Comparison of ENCODE assay signal across 26 cellular contexts in genomic region chr6:140183881-140184280, GRCh38.
DNase-seq lines count a peak whose midpoint lies in the region; FAIRE-seq and TF ChIP-seq lines count a peak whose summit lies in the region.
"Had no signal": no experiment of that assay in that cellular context is flagged by ENCODE, and none has a peak within 500 bp of the region (broad histone marks: within the 10 kb centered on the region; RNA-seq: fewer than 3 reads in every experiment).

No MANE protein-coding gene starts in this region.

- H3K4me2 ChIP-seq in GM23248 (ENCODE audit: unreplicated experiment) (peak overlapping the region; percentile 55), astrocyte (ENCODE audit: low read length) (no peak overlapping the region)

- H3K36me3 ChIP-seq in GM23248 (ENCODE audit: low read depth) (no peaks in the 10 kb centered on the region), astrocyte (ENCODE audit: insufficient read depth, low read length) (no peaks in the 10 kb centered on the region)
- H3K36me3 ChIP-seq: ascending aorta, BE2C, ovary, tibial nerve had no signal

- H3K9me3 Mint-ChIP-seq in astrocyte (ENCODE audit: unreplicated experiment), result peaks cover 16% of the 10 kb centered on the region
- no peaks in the 10 kb centered on the region for H3K9me3 Mint-ChIP-seq in activated naive CD4-positive, alpha-beta T cell treated with anti-CD3 and anti-CD28 coated beads, Interleukin-2, amount 10 ng/mL, durations not matched to agents 7 days and 5 days
- H3K9me3 Mint-ChIP-seq: central memory CD8-positive, alpha-beta T cell had no signal

- H3K9me3 ChIP-seq in GM23248 (ENCODE audit: low read depth) (no peaks in the 10 kb centered on the region), astrocyte (ENCODE audit: insufficient read depth, low read depth, low read length) (no peaks in the 10 kb centered on the region)
- H3K9me3 ChIP-seq: ascending aorta, BE2C, ovary had no signal

- H3K79me2 ChIP-seq in GM23248 (ENCODE audit: insufficient read depth), result no peaks in the 10 kb centered on the region
- H3K79me2 ChIP-seq in astrocyte (ENCODE audit: insufficient read depth, low read length), result no peaks in the 10 kb centered on the region

- no peaks in the 10 kb centered on the region for H3K27me3 Mint-ChIP-seq in astrocyte (ENCODE audit: low read depth, unreplicated experiment)
- H3K27me3 Mint-ChIP-seq in activated naive CD4-positive, alpha-beta T cell treated with anti-CD3 and anti-CD28 coated beads, Interleukin-2, amount 10 ng/mL, durations not matched to agents 7 days and 5 days, result no peaks in the 10 kb centered on the region
- H3K27me3 Mint-ChIP-seq: activated B cell treated with CpG ODN at 0.5 μM for 24 hours; natural killer cell treated with Interleukin-12 subunit alpha and Interleukin-12 subunit beta and Interleukin-15 and Interleukin-18, amount 100 ng/mL, for 72 hours had no signal

- no peaks in the 10 kb centered on the region for H4K20me1 ChIP-seq in GM23248 (ENCODE audit: insufficient read depth)
- H4K20me1 ChIP-seq in astrocyte (ENCODE audit: insufficient read depth, low read length), result no peaks in the 10 kb centered on the region

- no peak for TF ChIP-seq CTCF in astrocyte (IDR thresholded peaks at IDR 0.05; ENCODE audit: insufficient read depth, low read depth, low read length)
- no peak for TF ChIP-seq CTCF in fibroblast of villous mesenchyme (IDR thresholded peaks at IDR 0.05; ENCODE audit: insufficient read depth, low read depth, low read length)

- H3F3A ChIP-seq in GM23248 (ENCODE audit: insufficient read depth), result peaks cover 27% of the 10 kb centered on the region

- H3K4me1 ChIP-seq in GM23248 (ENCODE audit: insufficient read depth), result peaks cover 31% of the 10 kb centered on the region
- H3K4me1 ChIP-seq in astrocyte (ENCODE audit: insufficient read depth, low read length), result no peaks in the 10 kb centered on the region
- H3K4me1 ChIP-seq: ascending aorta, BE2C had no signal

- H3K9ac ChIP-seq in GM23248 (0 out of 2 replicates have a peak overlapping the region, but pooled peaks have one; percentile 10), astrocyte (ENCODE audit: low read length) (no peak overlapping the region)

- no peak overlapping the region for H3K4me3 Mint-ChIP-seq in astrocyte (ENCODE audit: unreplicated experiment)
- no peak overlapping the region for H3K4me3 Mint-ChIP-seq in activated naive CD4-positive, alpha-beta T cell treated with anti-CD3 and anti-CD28 coated beads, Interleukin-2, amount 10 ng/mL, durations not matched to agents 7 days and 5 days
- H3K4me3 Mint-ChIP-seq: activated B cell treated with CpG ODN at 0.5 μM for 24 hours; central memory CD8-positive, alpha-beta T cell; natural killer cell treated with Interleukin-12 subunit alpha and Interleukin-12 subunit beta and Interleukin-15 and Interleukin-18, amount 100 ng/mL, for 72 hours had no signal

- H3K9me2 ChIP-seq in GM23248 (ENCODE audit: insufficient read depth), result no peaks in the 10 kb centered on the region

- H2AFZ ChIP-seq in GM23248, result 0 out of 2 replicates have a peak overlapping the region, but pooled peaks have one; percentile 35
- H2AFZ ChIP-seq in astrocyte (ENCODE audit: low read depth, low read length), result no peak overlapping the region

- H3K4me3 ChIP-seq in GM23248 (no peak overlapping the region), astrocyte (ENCODE audit: insufficient read depth, low read depth, low read length) (no peak overlapping the region), fibroblast of villous mesenchyme (ENCODE audit: low read depth, low read length) (no peak overlapping the region)
- H3K4me3 ChIP-seq: ascending aorta, dorsolateral prefrontal cortex, ovary, tibial nerve had no signal

- no peaks in the 10 kb centered on the region for H3K4me1 Mint-ChIP-seq in astrocyte (ENCODE audit: low read depth, unreplicated experiment)
- H3K4me1 Mint-ChIP-seq in activated naive CD4-positive, alpha-beta T cell treated with anti-CD3 and anti-CD28 coated beads, Interleukin-2, amount 10 ng/mL, durations not matched to agents 7 days and 5 days, result no peaks in the 10 kb centered on the region
- H3K4me1 Mint-ChIP-seq: activated B cell treated with CpG ODN at 0.5 μM for 24 hours; central memory CD8-positive, alpha-beta T cell had no signal

- in situ Hi-C loops in GM23248 (cut with MboI), result no loop called here

- FAIRE-seq in astrocyte (lab: Jason Lieb, UNC), result peak; percentile 84
- FAIRE-seq: HTR-8/SVneo had no signal

- H3K27me3 ChIP-seq in GM23248 (replicated peaks; ENCODE audit: insufficient read depth) (no peaks in the 10 kb centered on the region), astrocyte (ENCODE audit: insufficient read depth, low read length) (no peaks in the 10 kb centered on the region)
- H3K27me3 ChIP-seq: ascending aorta, BE2C, dorsolateral prefrontal cortex, ovary, tibial nerve had no signal

- H3K27ac ChIP-seq in GM23248 (peak overlapping the region; percentile 27), astrocyte (ENCODE audit: low read depth, low read length) (no peak overlapping the region)
- H3K27ac ChIP-seq: ascending aorta, dorsolateral prefrontal cortex, ovary, tibial nerve had no signal

- DNase-seq in GM23248 (peak; percentile 57), astrocyte (ENCODE audit: low read depth) (peak; percentile 36), fibroblast of villous mesenchyme (ENCODE audit: low read depth) (peak; percentile 46), SKM-1 (lab: John Stamatoyannopoulos, UW; ENCODE audit: unreplicated experiment) (no peak), UCSD-AML1 (lab: John Stamatoyannopoulos, UW; ENCODE audit: unreplicated experiment) (no peak), NCI-H1092 (lab: John Stamatoyannopoulos, UW) (no peak)
- DNase-seq in activated naive CD4-positive, alpha-beta T cell treated with anti-CD3 and anti-CD28 coated beads, Interleukin-2, amount 10 ng/mL, durations not matched to agents 7 days and 5 days, result no peak
- DNase-seq: activated B cell treated with CpG ODN at 0.5 μM for 24 hours; BE2C; DMS53; dorsolateral prefrontal cortex; GF-D8; Kasumi-1; NCI-H1048; NCI-H2029; NCI-H226; NCI-H748 treated with DMSO at 0.1 percent for 48 hours; ovary; stimulated activated CD4-positive, alpha-beta T cell treated with anti-CD3 and anti-CD28 coated beads, Interleukin-15, amount 100 ng/mL, for 24 hours; SW 1271 had no signal

- H3K36me3 Mint-ChIP-seq in astrocyte (ENCODE audit: low read depth, unreplicated experiment), result no peaks in the 10 kb centered on the region
- no peaks in the 10 kb centered on the region for H3K36me3 Mint-ChIP-seq in activated naive CD4-positive, alpha-beta T cell treated with anti-CD3 and anti-CD28 coated beads, Interleukin-2, amount 10 ng/mL, durations not matched to agents 7 days and 5 days
- H3K36me3 Mint-ChIP-seq: natural killer cell treated with Interleukin-12 subunit alpha and Interleukin-12 subunit beta and Interleukin-15 and Interleukin-18, amount 100 ng/mL, for 72 hours had no signal

- no peak overlapping the region for H3K27ac Mint-ChIP-seq in astrocyte (ENCODE audit: unreplicated experiment)
- H3K27ac Mint-ChIP-seq in activated naive CD4-positive, alpha-beta T cell treated with anti-CD3 and anti-CD28 coated beads, Interleukin-2, amount 10 ng/mL, durations not matched to agents 7 days and 5 days, result no peak overlapping the region
- H3K27ac Mint-ChIP-seq: activated B cell treated with CpG ODN at 0.5 μM for 24 hours; activated naive CD4-positive, alpha-beta T cell treated with anti-CD3 and anti-CD28 coated beads, Interleukin-2, amount 50 U/mL, for 72 hours; natural killer cell treated with Interleukin-12 subunit alpha and Interleukin-12 subunit beta and Interleukin-15 and Interleukin-18, amount 100 ng/mL, for 72 hours had no signal

- CTCF ChIA-PET in activated naive CD4-positive, alpha-beta T cell treated with anti-CD3 and anti-CD28 coated beads, Interleukin-2, amount 10 ng/mL, durations not matched to agents 7 days and 5 days (lab: Charles Lee), result no interaction called here

Comparison
In these comparisons a context has a peak if more than half of its experiments do, and no peak if none do; other contexts are left out.
1. DNase-seq: peak in GM23248 (single experiment), astrocyte (single experiment) and fibroblast of villous mesenchyme (single experiment); none in activated naive CD4-positive, alpha-beta T cell treated with anti-CD3 and anti-CD28 coated beads, Interleukin-2, amount 10 ng/mL, durations not matched to agents 7 days and 5 days (single experiment), SKM-1 (single experiment), UCSD-AML1 (single experiment) and NCI-H1092 (single experiment).